1 cellular context compared by ENCODE assay signal in the genomic region with DNA sequence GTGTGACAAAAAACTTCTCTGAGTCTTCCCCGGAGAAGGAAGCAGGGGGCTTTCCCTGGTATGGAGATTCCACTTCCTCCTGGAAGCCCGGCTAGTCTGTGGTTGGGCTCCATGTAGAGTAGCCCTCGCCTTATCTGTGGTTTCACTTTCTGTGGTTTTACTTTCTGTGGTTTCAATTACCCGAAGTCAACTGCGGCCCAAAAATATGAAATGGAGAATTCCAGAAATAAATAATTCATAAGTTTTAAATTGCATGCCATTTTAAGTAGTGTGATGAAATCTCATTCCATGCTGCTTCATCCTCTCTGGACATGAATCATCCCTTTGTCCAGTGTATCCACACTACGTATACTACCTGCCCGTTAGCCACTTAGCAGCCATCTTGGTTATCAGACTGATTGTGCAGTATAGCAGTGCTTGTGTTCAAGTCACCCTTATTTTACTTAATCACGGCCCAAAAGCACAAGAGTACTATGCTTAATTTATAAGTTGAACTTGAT.
TF ChIP-seq lines count a peak whose summit lies in the region.

No MANE protein-coding gene starts in this region.

TF ChIP-seq in K562, 482 proteins besides CTCF, POLR2A, EP300 and RAD21 (continued from another document and continues in another):
- no peak for TF ChIP-seq AFF1 (IDR thresholded peaks at IDR 0.05; ENCODE audit: low read depth in 1 of 2, partially characterized antibody in 2 of 2)
- no peak for TF ChIP-seq KHSRP (IDR thresholded peaks at IDR 0.05)
- TF ChIP-seq CHD1 (IDR thresholded peaks at IDR 0.05; ENCODE audit: low read length) = no peak
- TF ChIP-seq ELF1 (tag; IDR thresholded peaks at IDR 0.05) = no peak
- no peak for TF ChIP-seq ZC3H4 (CRISPR knock-in tag; IDR thresholded peaks at IDR 0.05; ENCODE audit: borderline replicate concordance)
- no peak for TF ChIP-seq FUS (optimal IDR thresholded peaks at IDR 0.05; ENCODE audit: low read depth, low read length)
- no peak for TF ChIP-seq ATF1 (CRISPR knock-in tag; IDR thresholded peaks at IDR 0.05)
- TF ChIP-seq ATF1 (tag; IDR thresholded peaks at IDR 0.05) = peak; percentile 47
- no peak for TF ChIP-seq POLR3A (IDR thresholded peaks at IDR 0.05; ENCODE audit: borderline replicate concordance, extremely low read depth, insufficient read depth, insufficient read length)
- no peak for TF ChIP-seq AFF4 (CRISPR knock-in tag; IDR thresholded peaks at IDR 0.05)
- TF ChIP-seq MTA1 (IDR thresholded peaks at IDR 0.05; ENCODE audit: borderline replicate concordance) = no peak
- TF ChIP-seq, protein P1, sequence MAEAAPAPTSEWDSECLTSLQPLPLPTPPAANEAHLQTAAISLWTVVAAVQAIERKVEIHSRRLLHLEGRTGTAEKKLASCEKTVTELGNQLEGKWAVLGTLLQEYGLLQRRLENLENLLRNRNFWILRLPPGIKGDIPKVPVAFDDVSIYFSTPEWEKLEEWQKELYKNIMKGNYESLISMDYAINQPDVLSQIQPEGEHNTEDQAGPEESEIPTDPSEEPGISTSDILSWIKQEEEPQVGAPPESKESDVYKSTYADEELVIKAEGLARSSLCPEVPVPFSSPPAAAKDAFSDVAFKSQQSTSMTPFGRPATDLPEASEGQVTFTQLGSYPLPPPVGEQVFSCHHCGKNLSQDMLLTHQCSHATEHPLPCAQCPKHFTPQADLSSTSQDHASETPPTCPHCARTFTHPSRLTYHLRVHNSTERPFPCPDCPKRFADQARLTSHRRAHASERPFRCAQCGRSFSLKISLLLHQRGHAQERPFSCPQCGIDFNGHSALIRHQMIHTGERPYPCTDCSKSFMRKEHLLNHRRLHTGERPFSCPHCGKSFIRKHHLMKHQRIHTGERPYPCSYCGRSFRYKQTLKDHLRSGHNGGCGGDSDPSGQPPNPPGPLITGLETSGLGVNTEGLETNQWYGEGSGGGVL (CRISPR knock-in tag; IDR thresholded peaks at IDR 0.05) = no peak
- TF ChIP-seq CSDE1 (IDR thresholded peaks at IDR 0.05) = no peak
- TF ChIP-seq BRD9 (IDR thresholded peaks at IDR 0.05; ENCODE audit: low read depth, partially characterized antibody) = no peak
- no peak; the same call in 1 of the 2 replicates for TF ChIP-seq ZNF324 (CRISPR knock-in tag; IDR thresholded peaks at IDR 0.05)
- TF ChIP-seq ESRRB (CRISPR knock-in tag; IDR thresholded peaks at IDR 0.05; ENCODE audit: borderline replicate concordance) = no peak
- TF ChIP-seq, protein P2, sequence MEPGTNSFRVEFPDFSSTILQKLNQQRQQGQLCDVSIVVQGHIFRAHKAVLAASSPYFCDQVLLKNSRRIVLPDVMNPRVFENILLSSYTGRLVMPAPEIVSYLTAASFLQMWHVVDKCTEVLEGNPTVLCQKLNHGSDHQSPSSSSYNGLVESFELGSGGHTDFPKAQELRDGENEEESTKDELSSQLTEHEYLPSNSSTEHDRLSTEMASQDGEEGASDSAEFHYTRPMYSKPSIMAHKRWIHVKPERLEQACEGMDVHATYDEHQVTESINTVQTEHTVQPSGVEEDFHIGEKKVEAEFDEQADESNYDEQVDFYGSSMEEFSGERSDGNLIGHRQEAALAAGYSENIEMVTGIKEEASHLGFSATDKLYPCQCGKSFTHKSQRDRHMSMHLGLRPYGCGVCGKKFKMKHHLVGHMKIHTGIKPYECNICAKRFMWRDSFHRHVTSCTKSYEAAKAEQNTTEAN (CRISPR knock-in tag; IDR thresholded peaks at IDR 0.05) = no peak
- TF ChIP-seq DACH1 (IDR thresholded peaks at IDR 0.05; ENCODE audit: partially characterized antibody) = no peak
- no peak for TF ChIP-seq KLF1 (tag; IDR thresholded peaks at IDR 0.05)
- TF ChIP-seq ZNF668 (CRISPR knock-in tag; IDR thresholded peaks at IDR 0.05) = peak; percentile 75; the same call in 1 of the 2 replicates
- TF ChIP-seq ZNF347 (CRISPR knock-in tag; IDR thresholded peaks at IDR 0.05; ENCODE audit: low read depth) = no peak
- no peak for TF ChIP-seq ZNF778 (CRISPR knock-in tag; IDR thresholded peaks at IDR 0.05)
- TF ChIP-seq, protein P3, sequence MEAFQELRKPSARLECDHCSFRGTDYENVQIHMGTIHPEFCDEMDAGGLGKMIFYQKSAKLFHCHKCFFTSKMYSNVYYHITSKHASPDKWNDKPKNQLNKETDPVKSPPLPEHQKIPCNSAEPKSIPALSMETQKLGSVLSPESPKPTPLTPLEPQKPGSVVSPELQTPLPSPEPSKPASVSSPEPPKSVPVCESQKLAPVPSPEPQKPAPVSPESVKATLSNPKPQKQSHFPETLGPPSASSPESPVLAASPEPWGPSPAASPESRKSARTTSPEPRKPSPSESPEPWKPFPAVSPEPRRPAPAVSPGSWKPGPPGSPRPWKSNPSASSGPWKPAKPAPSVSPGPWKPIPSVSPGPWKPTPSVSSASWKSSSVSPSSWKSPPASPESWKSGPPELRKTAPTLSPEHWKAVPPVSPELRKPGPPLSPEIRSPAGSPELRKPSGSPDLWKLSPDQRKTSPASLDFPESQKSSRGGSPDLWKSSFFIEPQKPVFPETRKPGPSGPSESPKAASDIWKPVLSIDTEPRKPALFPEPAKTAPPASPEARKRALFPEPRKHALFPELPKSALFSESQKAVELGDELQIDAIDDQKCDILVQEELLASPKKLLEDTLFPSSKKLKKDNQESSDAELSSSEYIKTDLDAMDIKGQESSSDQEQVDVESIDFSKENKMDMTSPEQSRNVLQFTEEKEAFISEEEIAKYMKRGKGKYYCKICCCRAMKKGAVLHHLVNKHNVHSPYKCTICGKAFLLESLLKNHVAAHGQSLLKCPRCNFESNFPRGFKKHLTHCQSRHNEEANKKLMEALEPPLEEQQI (IDR thresholded peaks at IDR 0.05) = no peak
- peak; percentile 77 for TF ChIP-seq MEF2D (tag; conservative IDR thresholded peaks at IDR 0.05; ENCODE audit: low read depth)
- TF ChIP-seq, protein P4, sequence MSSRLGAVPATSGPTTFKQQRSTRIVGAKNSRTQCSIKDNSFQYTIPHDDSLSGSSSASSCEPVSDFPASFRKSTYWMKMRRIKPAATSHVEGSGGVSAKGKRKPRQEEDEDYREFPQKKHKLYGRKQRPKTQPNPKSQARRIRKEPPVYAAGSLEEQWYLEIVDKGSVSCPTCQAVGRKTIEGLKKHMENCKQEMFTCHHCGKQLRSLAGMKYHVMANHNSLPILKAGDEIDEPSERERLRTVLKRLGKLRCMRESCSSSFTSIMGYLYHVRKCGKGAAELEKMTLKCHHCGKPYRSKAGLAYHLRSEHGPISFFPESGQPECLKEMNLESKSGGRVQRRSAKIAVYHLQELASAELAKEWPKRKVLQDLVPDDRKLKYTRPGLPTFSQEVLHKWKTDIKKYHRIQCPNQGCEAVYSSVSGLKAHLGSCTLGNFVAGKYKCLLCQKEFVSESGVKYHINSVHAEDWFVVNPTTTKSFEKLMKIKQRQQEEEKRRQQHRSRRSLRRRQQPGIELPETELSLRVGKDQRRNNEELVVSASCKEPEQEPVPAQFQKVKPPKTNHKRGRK (tag; IDR thresholded peaks at IDR 0.05) = no peak
- TF ChIP-seq, protein P5, sequence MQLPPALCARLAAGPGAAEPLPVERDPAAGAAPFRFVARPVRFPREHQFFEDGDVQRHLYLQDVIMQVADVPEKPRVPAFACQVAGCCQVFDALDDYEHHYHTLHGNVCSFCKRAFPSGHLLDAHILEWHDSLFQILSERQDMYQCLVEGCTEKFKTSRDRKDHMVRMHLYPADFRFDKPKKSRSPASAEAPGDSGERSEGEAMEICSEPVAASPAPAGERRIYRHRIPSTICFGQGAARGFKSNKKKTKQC (CRISPR knock-in tag; IDR thresholded peaks at IDR 0.05) = no peak
- peak; percentile 64; the same call in 1 of the 2 replicates for TF ChIP-seq ZSCAN32 (CRISPR knock-in tag; IDR thresholded peaks at IDR 0.05)
- TF ChIP-seq CHD2 (IDR thresholded peaks at IDR 0.05; ENCODE audit: low read depth, low read length) = no peak
- peak; percentile 49; the same call in 1 of the 2 replicates for TF ChIP-seq ID3 (CRISPR knock-in tag; IDR thresholded peaks at IDR 0.05)
- no peak for TF ChIP-seq ID3 (tag; IDR thresholded peaks at IDR 0.05)
- no peak for TF ChIP-seq POU5F1 (IDR thresholded peaks at IDR 0.05; ENCODE audit: borderline replicate concordance, low read depth, low read length, partially characterized antibody)
- TF ChIP-seq ZFP36 (IDR thresholded peaks at IDR 0.05; ENCODE audit: low read depth, low read length, partially characterized antibody) = peak; percentile 11
- no peak for TF ChIP-seq HMG20A (CRISPR knock-in tag; conservative IDR thresholded peaks at IDR 0.05)
- TF ChIP-seq, protein P6, sequence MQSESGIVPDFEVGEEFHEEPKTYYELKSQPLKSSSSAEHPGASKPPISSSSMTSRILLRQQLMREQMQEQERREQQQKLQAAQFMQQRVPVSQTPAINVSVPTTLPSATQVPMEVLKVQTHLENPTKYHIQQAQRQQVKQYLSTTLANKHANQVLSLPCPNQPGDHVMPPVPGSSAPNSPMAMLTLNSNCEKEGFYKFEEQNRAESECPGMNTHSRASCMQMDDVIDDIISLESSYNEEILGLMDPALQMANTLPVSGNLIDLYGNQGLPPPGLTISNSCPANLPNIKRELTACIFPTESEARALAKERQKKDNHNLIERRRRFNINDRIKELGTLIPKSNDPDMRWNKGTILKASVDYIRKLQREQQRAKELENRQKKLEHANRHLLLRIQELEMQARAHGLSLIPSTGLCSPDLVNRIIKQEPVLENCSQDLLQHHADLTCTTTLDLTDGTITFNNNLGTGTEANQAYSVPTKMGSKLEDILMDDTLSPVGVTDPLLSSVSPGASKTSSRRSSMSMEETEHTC (IDR thresholded peaks at IDR 0.05) = no peak
- TF ChIP-seq MCM5 (IDR thresholded peaks at IDR 0.05; ENCODE audit: low read depth) = no peak
- no peak for TF ChIP-seq EWSR1 (IDR thresholded peaks at IDR 0.05; ENCODE audit: borderline replicate concordance, low read depth, partially characterized antibody)
- TF ChIP-seq ZKSCAN3 (CRISPR knock-in tag; IDR thresholded peaks at IDR 0.05) = peak; percentile 46; the same call in 1 of the 2 replicates
- no peak for TF ChIP-seq SNAPC5 (CRISPR knock-in tag; IDR thresholded peaks at IDR 0.05)
- TF ChIP-seq SAFB (IDR thresholded peaks at IDR 0.05; ENCODE audit: borderline replicate concordance, low read depth, low read length) = no peak
- TF ChIP-seq ZNF436 (CRISPR knock-in tag; IDR thresholded peaks at IDR 0.05) = no peak
- TF ChIP-seq CC2D1A (IDR thresholded peaks at IDR 0.05) = no peak
- no peak for TF ChIP-seq POLR2H (tag; IDR thresholded peaks at IDR 0.05; ENCODE audit: low read depth)
- 0 out of 2 replicates have a peak, but pooled peaks have one; percentile 33 for TF ChIP-seq FOSL1 (tag; conservative IDR thresholded peaks at IDR 0.05)
- no peak for TF ChIP-seq DPF2 (IDR thresholded peaks at IDR 0.05)
- no peak for TF ChIP-seq SMC3 (conservative IDR thresholded peaks at IDR 0.05; ENCODE audit: insufficient read depth, low read depth, low read length)
- TF ChIP-seq SIN3A (IDR thresholded peaks at IDR 0.05; ENCODE audit: borderline replicate concordance in 2 of 2, control insufficient read depth in 1 of 2, low read depth in 2 of 2, low read length in 2 of 2) = no peak
- TF ChIP-seq WHSC1 (IDR thresholded peaks at IDR 0.05; ENCODE audit: low read length) = no peak
- TF ChIP-seq RBFOX2 (IDR thresholded peaks at IDR 0.05; ENCODE audit: low read depth, low read length) = no peak
